12 cellular contexts compared by ENCODE assay signal in the genomic region with DNA sequence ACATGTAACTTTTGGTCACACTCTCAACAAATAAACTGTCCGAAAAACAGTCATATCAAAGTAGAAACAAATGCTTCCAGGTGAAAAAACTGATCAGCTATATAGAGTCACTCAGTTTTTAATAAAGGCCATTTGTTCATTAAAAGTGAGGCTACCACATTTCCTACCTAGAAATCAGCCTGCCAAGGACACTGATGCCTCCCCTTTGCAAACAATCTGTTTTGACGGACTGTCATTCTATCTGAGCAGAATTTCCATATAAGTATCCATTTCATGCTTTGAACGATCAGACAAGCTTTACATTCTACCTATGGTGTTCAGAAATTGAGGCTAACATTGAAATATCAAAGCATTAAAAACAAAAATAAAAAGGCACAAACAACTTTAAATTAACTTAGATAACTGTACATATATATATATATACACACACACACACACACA. TPM values are rescaled to one million over a fixed set of nuclear protein-coding genes. Genes with fewer than 3 reads are reported as not detected.
DNase-seq lines count a peak whose midpoint lies in the region; ATAC-seq, FAIRE-seq and TF ChIP-seq lines count a peak whose summit lies in the region.
"Had no signal": no experiment of that assay in that cellular context is flagged by ENCODE, and none has a peak within 500 bp of the region (broad histone marks: within the 10 kb centered on the region; RNA-seq: fewer than 3 reads in every experiment).

No MANE protein-coding gene starts in this region.

- POLR2A ChIA-PET in HEK293 (lab: Yijun Ruan, JAX): interaction anchor here (0.6 to 2.0 kb wide), 4 partner anchors 11 to 302 kb away, joined by 3 to 8 read pairs (median 4); no protein-coding TSS in a partner anchor
- POLR2A ChIA-PET in GM10248 (lab: Yijun Ruan, JAX): no interaction called here

- H3K4me2 ChIP-seq in smooth muscle cell: peak overlapping the region; percentile 85

- H3K9me3 ChIP-seq in HEK293 (ENCODE audit: control insufficient read depth, insufficient read depth, low read depth, low read length) (no peaks in the 10 kb centered on the region), right lobe of liver (no peaks in the 10 kb centered on the region), smooth muscle cell (replicated peaks; ENCODE audit: low read depth) (no peaks in the 10 kb centered on the region)

- intact Hi-C loops in right lobe of liver (cut with DNase I): no loop called here
- intact Hi-C loops in activated naive CD4-positive, alpha-beta T cell treated with anti-CD3 and anti-CD28 coated beads for 36 hours (cut with micrococcal nuclease): no loop called here

- DNase-seq in cardiac fibroblast (ENCODE audit: low read depth in 2 of 2) (peak; percentile 78 to 82), right lobe of liver (no peak), smooth muscle cell (lab: John Stamatoyannopoulos, UW; ENCODE audit: unreplicated experiment) (no peak), HCEC 1CT (no peak), GM10248 (ENCODE audit: extremely low spot score) (no peak), GM12891 (ENCODE audit: insufficient read length, low spot score) (no peak)
- DNase-seq in activated naive CD4-positive, alpha-beta T cell treated with anti-CD3 and anti-CD28 coated beads for 36 hours: no peak
- DNase-seq: effector memory CD8-positive, alpha-beta T cell; NCI-H1436 treated with DMSO at 0.1 percent for 48 hours had no signal

- peaks cover 26% of the 10 kb centered on the region for H4K20me1 ChIP-seq in smooth muscle cell (ENCODE audit: low read depth)

- H3K36me3 Mint-ChIP-seq in activated naive CD4-positive, alpha-beta T cell treated with anti-CD3 and anti-CD28 coated beads for 36 hours (ENCODE audit: low read depth): no peaks in the 10 kb centered on the region

- H2AFZ ChIP-seq in smooth muscle cell (ENCODE audit: low read depth): no peak overlapping the region

- no peak for FAIRE-seq in GM12891 (lab: Jason Lieb, UNC)

- no peak for ATAC-seq in right lobe of liver
- ATAC-seq: effector memory CD8-positive, alpha-beta T cell; HCT116 had no signal

- no peaks in the 10 kb centered on the region for H3K27me3 ChIP-seq in right lobe of liver
- H3K27me3 ChIP-seq in smooth muscle cell (ENCODE audit: low read depth): no peaks in the 10 kb centered on the region

- no peak overlapping the region for H3K4me3 Mint-ChIP-seq in activated naive CD4-positive, alpha-beta T cell treated with anti-CD3 and anti-CD28 coated beads for 36 hours
- H3K4me3 Mint-ChIP-seq: effector memory CD8-positive, alpha-beta T cell had no signal

- peaks cover 7% of the 10 kb centered on the region for H3K79me2 ChIP-seq in smooth muscle cell (ENCODE audit: low read depth)

- H3K4me3 ChIP-seq in HEK293 (ENCODE audit: low read depth, low read length) (peak overlapping the region; percentile 73), cardiac fibroblast (replicated peaks in 1 of 2; ENCODE audit: low read depth in 2 of 2, low read length in 2 of 2) (peak overlapping the region; percentile 4 to 82), right lobe of liver (peak overlapping the region; percentile 61 to 66 (median 64)), smooth muscle cell (peak overlapping the region; percentile 75)

- peak overlapping the region; percentile 87 for H3K9ac ChIP-seq in smooth muscle cell (ENCODE audit: low read depth)

- H3K27ac Mint-ChIP-seq in activated naive CD4-positive, alpha-beta T cell treated with anti-CD3 and anti-CD28 coated beads for 36 hours: no peak overlapping the region
- H3K27ac Mint-ChIP-seq: effector memory CD8-positive, alpha-beta T cell had no signal

- peaks cover 34% of the 10 kb centered on the region for H3F3A ChIP-seq in smooth muscle cell (ENCODE audit: low read depth)

- no peak for TF ChIP-seq CTCF in HEK293 (tag by site-specific recombination; IDR thresholded peaks at IDR 0.05)
- no peak for TF ChIP-seq CTCF in cardiac fibroblast (IDR thresholded peaks at IDR 0.05; ENCODE audit: low read depth, low read length)
- TF ChIP-seq CTCF in right lobe of liver (IDR thresholded peaks at IDR 0.05): no peak
- no peak for TF ChIP-seq CTCF in smooth muscle cell (IDR thresholded peaks at IDR 0.05; ENCODE audit: borderline replicate concordance, insufficient read depth, poor library complexity, severe bottlenecking)
- TF ChIP-seq CTCF in GM10248 (IDR thresholded peaks at IDR 0.05; ENCODE audit: control extremely low read depth, extremely low read depth, low read depth, missing control alignments): no peak

- peaks cover 53% of the 10 kb centered on the region for H3K27me3 Mint-ChIP-seq in activated naive CD4-positive, alpha-beta T cell treated with anti-CD3 and anti-CD28 coated beads for 36 hours (ENCODE audit: low read depth)

- H3K4me1 Mint-ChIP-seq in activated naive CD4-positive, alpha-beta T cell treated with anti-CD3 and anti-CD28 coated beads for 36 hours (ENCODE audit: low read depth): peaks cover 8% of the 10 kb centered on the region

- 63% methylated on average over 3 of the region's 3 CpGs for WGBS in right lobe of liver (ENCODE audit: insufficient coverage, low coverage, low lambda C conversion rate, missing lambda C conversion rate)
- WGBS in smooth muscle cell (ENCODE audit: low lambda C conversion rate): 86% methylated on average over 3 of the region's 3 CpGs

- H3K4me1 ChIP-seq in HEK293 (ENCODE audit: control insufficient read depth, insufficient read depth, low read length): peaks cover 9% of the 10 kb centered on the region; the same call in 1 of the 2 replicates
- H3K4me1 ChIP-seq in right lobe of liver: peaks cover 0 to 12% (median 0%) of the 10 kb centered on the region in 4 donors
- H3K4me1 ChIP-seq in smooth muscle cell (ENCODE audit: low read depth): peaks cover 16% of the 10 kb centered on the region

- H3K27ac ChIP-seq in HEK293 (ENCODE audit: extremely low read depth, low read depth, low read length) (no peak overlapping the region), right lobe of liver (no peak overlapping the region), smooth muscle cell (ENCODE audit: low read depth) (peak overlapping the region; percentile 88)
- H3K27ac ChIP-seq: HL-60 had no signal

- H3K36me3 ChIP-seq in HEK293 (ENCODE audit: control insufficient read depth in 2 of 2, insufficient read depth in 1 of 2, low read length in 2 of 2) (peaks cover 0 to 8% of the 10 kb centered on the region in 2 experiments; a peak in 1 of 3 replicates), right lobe of liver (peaks cover 0 to 7% (median 5%) of the 10 kb centered on the region in 4 donors), smooth muscle cell (ENCODE audit: low read depth) (no peaks in the 10 kb centered on the region)

- H3K9me3 Mint-ChIP-seq in activated naive CD4-positive, alpha-beta T cell treated with anti-CD3 and anti-CD28 coated beads for 36 hours: no peaks in the 10 kb centered on the region
- H3K9me3 Mint-ChIP-seq: effector memory CD8-positive, alpha-beta T cell had no signal

- CTCF ChIA-PET in HEK293 (lab: Yijun Ruan, JAX) (interaction anchor here (0.6 to 9.1 kb wide), 7 partner anchors 14 to 274 kb away, joined by 3 to 113 read pairs (median 3); no protein-coding TSS in a partner anchor), GM10248 (lab: Yijun Ruan, JAX) (interaction anchor here (1.1 to 2.0 kb wide), 3 partner anchors 12 to 255 kb away, joined by 3 to 6 read pairs (median 5); no protein-coding TSS in a partner anchor)
- CTCF ChIA-PET in activated naive CD4-positive, alpha-beta T cell treated with anti-CD3 and anti-CD28 coated beads for 36 hours (lab: Charles Lee): no interaction called here

- TF ChIP-seq POLR2A in right lobe of liver (IDR thresholded peaks at IDR 0.05) (no peak), GM12891 (IDR thresholded peaks at IDR 0.05; ENCODE audit: low read depth, low read length) (no peak)

TF ChIP-seq in HEK293, 187 proteins besides CTCF, POLR2A, EP300 and RAD21:
- TF ChIP-seq GLI2 (tag by site-specific recombination; IDR thresholded peaks at IDR 0.05; ENCODE audit: borderline replicate concordance, low read depth) (no peak), ZNF132 (tag by site-specific recombination; IDR thresholded peaks at IDR 0.05; ENCODE audit: borderline replicate concordance) (no peak), ZBTB21 (tag by site-specific recombination; IDR thresholded peaks at IDR 0.05) (no peak)
- TF ChIP-seq, protein P1, sequence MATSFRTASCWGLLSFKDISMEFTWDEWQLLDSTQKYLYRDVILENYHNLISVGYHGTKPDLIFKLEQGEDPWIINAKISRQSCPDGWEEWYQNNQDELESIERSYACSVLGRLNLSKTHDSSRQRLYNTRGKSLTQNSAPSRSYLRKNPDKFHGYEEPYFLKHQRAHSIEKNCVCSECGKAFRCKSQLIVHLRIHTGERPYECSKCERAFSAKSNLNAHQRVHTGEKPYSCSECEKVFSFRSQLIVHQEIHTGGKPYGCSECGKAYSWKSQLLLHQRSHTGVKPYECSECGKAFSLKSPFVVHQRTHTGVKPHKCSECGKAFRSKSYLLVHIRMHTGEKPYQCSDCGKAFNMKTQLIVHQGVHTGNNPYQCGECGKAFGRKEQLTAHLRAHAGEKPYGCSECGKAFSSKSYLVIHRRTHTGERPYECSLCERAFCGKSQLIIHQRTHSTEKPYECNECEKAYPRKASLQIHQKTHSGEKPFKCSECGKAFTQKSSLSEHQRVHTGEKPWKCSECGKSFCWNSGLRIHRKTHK (tag by site-specific recombination; IDR thresholded peaks at IDR 0.05): no peak
TF ChIP-seq in HEK293: peak in this region for 0.

TF ChIP-seq in GM12891, 5 proteins besides CTCF, POLR2A, EP300 and RAD21:
- TF ChIP-seq POU2F2 (IDR thresholded peaks at IDR 0.05; ENCODE audit: low read depth, low read length) (no peak), PAX5 (IDR thresholded peaks at IDR 0.05; ENCODE audit: insufficient read depth, low read length, severe bottlenecking) (no peak), POLR2AphosphoS5 (IDR thresholded peaks at IDR 0.05; ENCODE audit: low read depth, low read length) (no peak), SPI1 (IDR thresholded peaks at IDR 0.05; ENCODE audit: low read depth, low read length) (no peak), TAF1 (IDR thresholded peaks at IDR 0.05; ENCODE audit: low read depth, low read length) (no peak)

RNA-seq across cellular contexts. Expression of a gene that starts 2.9 kb away (rescaled TPM):
- total RNA-seq in right lobe of liver (10 to 100 TPM in 5 of 6 experiments, 1 to 10 TPM in 1; 3.4 to 82.9 (median 54.3) TPM), smooth muscle cell (1,180 and 1,197 TPM in 2 replicates)
- 1,697 and 2,448 TPM in 2 replicates for polyA plus RNA-seq in smooth muscle cell
- total RNA-seq in activated naive CD4-positive, alpha-beta T cell treated with anti-CD3 and anti-CD28 coated beads for 36 hours: not detected
- not detected for polyA plus RNA-seq in GM12891 (2012; ENCODE audit: low read depth, missing spikeins)

Comparison
In these comparisons a context has a peak if more than half of its experiments do, and no peak if none do; other contexts are left out.
1. DNase-seq: peak in cardiac fibroblast (2 of 2); none in right lobe of liver (0 of 3), smooth muscle cell (single experiment), activated naive CD4-positive, alpha-beta T cell treated with anti-CD3 and anti-CD28 coated beads for 36 hours (single experiment), HCEC 1CT (single experiment), GM10248 (single experiment) and GM12891 (single experiment).
2. RNA of a gene that starts 2.9 kb away (total RNA-seq): 1,180 to 1,197 TPM in smooth muscle cell; 3.4 to 82.9 TPM in right lobe of liver and not detected in activated naive CD4-positive, alpha-beta T cell treated with anti-CD3 and anti-CD28 coated beads for 36 hours; every median in the first group is over 10 times any median in the second.
3. Peak in every context shown above with its lines, with median percentiles within 50 percentile points of each other: H3K4me3 ChIP-seq.